Comparison of ENCODE assay signal across 24 cellular contexts in genomic region chr4:41236046-41236445, GRCh38. TPM values are rescaled to one million over a fixed set of nuclear protein-coding genes. Genes with fewer than 3 reads are reported as not detected.
"Had no signal": no experiment of that assay in that cellular context is flagged by ENCODE, and none has a peak within 500 bp of the region (broad histone marks: within the 10 kb centered on the region; RNA-seq: fewer than 3 reads in every experiment).

No MANE protein-coding gene starts in this region.

- H3K9me3 ChIP-seq: gastrocnemius medialis, left lung, prostate gland, sigmoid colon, spleen, testis, tibial artery had no signal

- H3K4me3 ChIP-seq: gastrocnemius medialis, left lung, neural progenitor cell, prostate gland, sigmoid colon, skin epidermis, spleen, testis, tibial artery had no signal

- H3K36me3 ChIP-seq: gastrocnemius medialis, left lung, neural progenitor cell, prostate gland, sigmoid colon, spleen, tibial artery had no signal

- H3K27me3 ChIP-seq: gastrocnemius medialis, left lung, neural progenitor cell, sigmoid colon, spleen, testis, tibial artery had no signal

- H3K4me1 ChIP-seq: gastrocnemius medialis, left lung, neural progenitor cell, prostate gland, sigmoid colon, spleen, testis, tibial artery had no signal

- FAIRE-seq: endometrium had no signal

- ATAC-seq: effector memory CD8-positive, alpha-beta T cell; gastrocnemius medialis; left lung; naive thymus-derived CD4-positive, alpha-beta T cell; right cardiac atrium; stimulated activated memory B cell treated with anti-CD40 and anti-IgM and Interleukin-4, amounts not matched to agents 10 μg/mL and 1 μg/mL and 100 μg/mL, for 72 hours; stimulated activated naive CD8-positive, alpha-beta T cell treated with anti-CD3 and anti-CD28 coated beads, Interleukin-15, Interleukin-2, amounts not matched to agents 100 U/mL and 50 U/mL, for 24 hours had no signal

- H3K27ac ChIP-seq: gastrocnemius medialis, left lung, neural progenitor cell, prostate gland, sigmoid colon, skin epidermis, spleen, testis, tibial artery had no signal

- DNase-seq: cerebellar nuclear complex; cortex of kidney; effector memory CD8-positive, alpha-beta T cell; erythroblast; gastrocnemius medialis; head of caudate nucleus; kidney; left lung; mesenchymal stem cell; midbrain; naive thymus-derived CD4-positive, alpha-beta T cell; right cardiac atrium; sigmoid colon; spleen; stimulated activated CD4-positive, alpha-beta T cell treated with anti-CD3 and anti-CD28 coated beads, Interleukin-4, amount 100 ng/mL, for 4 hours; stimulated activated naive CD8-positive, alpha-beta T cell treated with anti-CD3 and anti-CD28 coated beads, Interleukin-15, Interleukin-2, amounts not matched to agents 100 U/mL and 50 U/mL, for 24 hours; substantia nigra; testis; tibial artery had no signal

RNA-seq across cellular contexts. Expression of gene UCHL1, which starts 20.7 kb away (rescaled TPM):
- polyA plus RNA-seq: naive thymus-derived CD4-positive, alpha-beta T cell had no signal

RNA-seq across cellular contexts. Expression of gene APBB2, which starts 21.7 kb away (rescaled TPM):
- polyA plus RNA-seq: naive thymus-derived CD4-positive, alpha-beta T cell had no signal
